ENCODE assay signal across 29 cellular contexts in genomic region chr1:110218137-110218536, GRCh38.
"Had no signal": no experiment of that assay in that cellular context is flagged by ENCODE, and none has a peak within 500 bp of the region (broad histone marks: within the 10 kb centered on the region; RNA-seq: fewer than 3 reads in every experiment).

No MANE protein-coding gene starts in this region.

- H3K4me2 ChIP-seq: neural progenitor cell, smooth muscle cell had no signal

- H3K36me3 Mint-ChIP-seq: mesothelial cell of epicardium, natural killer cell, neural progenitor cell had no signal

- H3K4me1 Mint-ChIP-seq: immature natural killer cell, natural killer cell had no signal

- H3K27ac Mint-ChIP-seq: mesothelial cell of epicardium; natural killer cell; nephron progenitor cell; neural progenitor cell; progenitor cell of endocrine pancreas; stimulated activated memory B cell treated with anti-CD40 and anti-IgM and Interleukin-4, amounts not matched to agents 10 μg/mL and 1 μg/mL and 100 μg/mL, for 72 hours had no signal

- H3K9me3 Mint-ChIP-seq: mesothelial cell of epicardium; naive B cell; natural killer cell; nephron progenitor cell; neural progenitor cell; stimulated activated memory B cell treated with anti-CD40 and anti-IgM and Interleukin-4, amounts not matched to agents 10 μg/mL and 1 μg/mL and 100 μg/mL, for 72 hours; stimulated activated naive CD8-positive, alpha-beta T cell treated with anti-CD3 and anti-CD28 coated beads, Interleukin-15, amount 100 ng/mL, for 72 hours had no signal

- H3K27me3 Mint-ChIP-seq: naive B cell; stimulated activated memory B cell treated with anti-CD40 and anti-IgM and Interleukin-4, amounts not matched to agents 10 μg/mL and 1 μg/mL and 100 μg/mL, for 72 hours; stimulated activated naive CD8-positive, alpha-beta T cell treated with anti-CD3 and anti-CD28 coated beads, Interleukin-15, amount 100 ng/mL, for 72 hours had no signal

- H3K36me3 ChIP-seq: neural progenitor cell, ovary, right lobe of liver had no signal

- H3K9ac ChIP-seq: neural progenitor cell had no signal

- DNase-seq: hypothalamus; immature natural killer cell; kidney; left colon; left lung; lower lobe of right lung; mammary epithelial cell; naive B cell; natural killer cell; occipital lobe; ovary; right lobe of liver; stimulated activated CD4-positive, alpha-beta T cell treated with anti-CD3 and anti-CD28 coated beads, Interleukin-1b, Interleukin-23, amount 100 ng/mL, for 48 hours; stimulated activated CD4-positive, alpha-beta T cell treated with anti-CD3 and anti-CD28 coated beads, Interleukin-2, amount 100 ng/mL, for 48 hours; stimulated activated CD4-positive, alpha-beta T cell treated with anti-CD3 and anti-CD28 coated beads, Interleukin-4, amount 100 ng/mL, for 4 hours; stimulated activated CD8-positive, alpha-beta memory T cell treated with anti-CD3 and anti-CD28 coated beads, Interleukin-4, amount 100 ng/mL, for 48 hours; stimulated activated naive CD4-positive, alpha-beta T cell treated with Interleukin-2 at 50 U/mL for 16 hours; stimulated activated naive CD8-positive, alpha-beta T cell treated with anti-CD3 and anti-CD28 coated beads, Interleukin-15, amount 100 ng/mL, for 72 hours; upper lobe of left lung had no signal

- ATAC-seq: left colon; left lung; lower lobe of right lung; natural killer cell; right lobe of liver; stimulated activated memory B cell treated with anti-CD40 and anti-IgM and Interleukin-4, amounts not matched to agents 10 μg/mL and 1 μg/mL and 100 μg/mL, for 72 hours; stimulated activated naive CD8-positive, alpha-beta T cell treated with anti-CD3 and anti-CD28 coated beads, Interleukin-15, amount 100 ng/mL, for 72 hours had no signal

- H3K4me3 Mint-ChIP-seq: immature natural killer cell; mesothelial cell of epicardium; naive B cell; natural killer cell; nephron progenitor cell; neural progenitor cell; stimulated activated memory B cell treated with anti-CD40 and anti-IgM and Interleukin-4, amounts not matched to agents 10 μg/mL and 1 μg/mL and 100 μg/mL, for 72 hours; stimulated activated naive CD8-positive, alpha-beta T cell treated with anti-CD3 and anti-CD28 coated beads, Interleukin-15, amount 100 ng/mL, for 72 hours had no signal

- H3K27me3 ChIP-seq: ovary, right atrium auricular region, right lobe of liver, tibial nerve, upper lobe of left lung had no signal

- H3K4me3 ChIP-seq: left lung, lower lobe of right lung, neural progenitor cell, ovary, right atrium auricular region, right lobe of liver, smooth muscle cell, tibial nerve, upper lobe of left lung had no signal

- FAIRE-seq: islet of Langerhans, kidney had no signal

- H3K27ac ChIP-seq: left lung, lower lobe of right lung, neural progenitor cell, neutrophil, ovary, right atrium auricular region, right lobe of liver, tibial nerve, upper lobe of left lung had no signal
